1 cellular context compared by ENCODE assay signal in genomic region chr1:89484097-89485038, GRCh38.
TF ChIP-seq lines count a peak whose summit lies in the region.

No MANE protein-coding gene starts in this region.

TF ChIP-seq in K562, 482 proteins besides CTCF, POLR2A, EP300 and RAD21 (continued from another document):
- no peak for TF ChIP-seq PATZ1 (CRISPR knock-in tag; IDR thresholded peaks at IDR 0.05; ENCODE audit: borderline replicate concordance)
- no peak for TF ChIP-seq RFX1 (IDR thresholded peaks at IDR 0.05)
- TF ChIP-seq HINFP (tag; conservative IDR thresholded peaks at IDR 0.05; ENCODE audit: low read depth) = no peak
- TF ChIP-seq PBX2 (CRISPR knock-in tag; IDR thresholded peaks at IDR 0.05; ENCODE audit: low read depth) = 0 out of 2 replicates have a peak, but pooled peaks have one; percentile 18
- TF ChIP-seq PBX2 (tag; conservative IDR thresholded peaks at IDR 0.05; ENCODE audit: low read depth) = peak; percentile 34; the same call in 1 of the 2 replicates
- TF ChIP-seq DIDO1 (tag; IDR thresholded peaks at IDR 0.05; ENCODE audit: low read depth) = no peak
- no peak for TF ChIP-seq MAFG (tag; conservative IDR thresholded peaks at IDR 0.05)
- TF ChIP-seq ZSCAN29 (IDR thresholded peaks at IDR 0.05) = no peak
- TF ChIP-seq NR4A1 (CRISPR knock-in tag; IDR thresholded peaks at IDR 0.05) = no peak
- no peak for TF ChIP-seq NR4A1 (tag; IDR thresholded peaks at IDR 0.05)
